In genomic region chr3:15065550-15066007, GRCh38 we compare ENCODE assay signal across 8 cellular contexts. TPM values are rescaled to one million over a fixed set of nuclear protein-coding genes. Genes with fewer than 3 reads are reported as not detected.
DNase-seq lines count a peak whose midpoint lies in the region; ATAC-seq lines count a peak whose summit lies in the region.

No MANE protein-coding gene starts in this region.

- H3K4me3 ChIP-seq in iPS-20b (ENCODE audit: low read length) = peak overlapping the region; percentile 96

- H3K4me1 ChIP-seq in iPS-20b (ENCODE audit: insufficient read depth, low read length) = no peaks in the 10 kb centered on the region

- H3K4me1 Mint-ChIP-seq in T-helper 2 cell treated with Interferon-gamma antibody and Interleukin-4, amounts not matched to agents 5 μg/mL and 100 μg/mL, for 36 hours (ENCODE audit: low read depth) = peaks cover 22% of the 10 kb centered on the region
- H3K4me1 Mint-ChIP-seq in activated T-helper 17 cell treated with anti-CD3 and anti-CD28 coated beads, Interleukin-2, amount 50 U/mL, for 72 hours = peaks cover 4% of the 10 kb centered on the region

- peak overlapping the region; percentile 94 for H3K27ac Mint-ChIP-seq in T-helper 2 cell treated with Interferon-gamma antibody and Interleukin-4, amounts not matched to agents 5 μg/mL and 100 μg/mL, for 36 hours
- H3K27ac Mint-ChIP-seq in activated T-helper 17 cell treated with anti-CD3 and anti-CD28 coated beads, Interleukin-2, amount 50 U/mL, for 72 hours = peak overlapping the region; percentile 90

- H3K9me3 Mint-ChIP-seq in T-helper 2 cell treated with Interferon-gamma antibody and Interleukin-4, amounts not matched to agents 5 μg/mL and 100 μg/mL, for 36 hours = no peaks in the 10 kb centered on the region
- H3K9me3 Mint-ChIP-seq in activated T-helper 17 cell treated with anti-CD3 and anti-CD28 coated beads, Interleukin-2, amount 50 U/mL, for 72 hours = no peaks in the 10 kb centered on the region

- peak overlapping the region; percentile 96 for H3K4me3 Mint-ChIP-seq in T-helper 2 cell treated with Interferon-gamma antibody and Interleukin-4, amounts not matched to agents 5 μg/mL and 100 μg/mL, for 36 hours
- H3K4me3 Mint-ChIP-seq in activated T-helper 17 cell treated with anti-CD3 and anti-CD28 coated beads, Interleukin-2, amount 50 U/mL, for 72 hours = peak overlapping the region; percentile 95

- ATAC-seq in activated T-helper 17 cell treated with anti-CD3 and anti-CD28 coated beads, Interleukin-2, amount 50 U/mL, for 72 hours (replicated peaks) = no peak
- no peak for ATAC-seq in HG02970 (IDR thresholded peaks at IDR 0.05; ENCODE audit: low FRiP score, unreplicated experiment)

- peak overlapping the region; percentile 97; the same call in 1 of the 2 replicates for H3K9ac ChIP-seq in iPS-20b (ENCODE audit: low read depth, low read length)

- H3K36me3 ChIP-seq in iPS-20b (ENCODE audit: insufficient read depth, low read depth, low read length) = no peaks in the 10 kb centered on the region

- no peaks in the 10 kb centered on the region for H3K27me3 Mint-ChIP-seq in T-helper 2 cell treated with Interferon-gamma antibody and Interleukin-4, amounts not matched to agents 5 μg/mL and 100 μg/mL, for 36 hours (ENCODE audit: low read depth)
- no peaks in the 10 kb centered on the region for H3K27me3 Mint-ChIP-seq in activated T-helper 17 cell treated with anti-CD3 and anti-CD28 coated beads, Interleukin-2, amount 50 U/mL, for 72 hours

- peaks cover 14% of the 10 kb centered on the region for H3K36me3 Mint-ChIP-seq in T-helper 2 cell treated with Interferon-gamma antibody and Interleukin-4, amounts not matched to agents 5 μg/mL and 100 μg/mL, for 36 hours (ENCODE audit: low read depth)
- peaks cover 19% of the 10 kb centered on the region for H3K36me3 Mint-ChIP-seq in activated T-helper 17 cell treated with anti-CD3 and anti-CD28 coated beads, Interleukin-2, amount 50 U/mL, for 72 hours (ENCODE audit: low read depth)

- 0 out of 2 replicates have a peak, but pooled peaks cover 4% of the 10 kb centered on the region for H3K27me3 ChIP-seq in iPS-20b (ENCODE audit: insufficient read depth, low read length)

- no peak for DNase-seq in T-helper 2 cell treated with Interferon-gamma antibody and Interleukin-4, amounts not matched to agents 5 μg/mL and 100 μg/mL, for 36 hours (ENCODE audit: low spot score)
- no peak for DNase-seq in T-helper 2 cell
- no peak for DNase-seq in substantia nigra (lab: John Stamatoyannopoulos, UW)
- DNase-seq in HK-2 (ENCODE audit: unreplicated experiment) = no peak
- DNase-seq in NCI-H345 treated with DMSO at 0.1 percent for 48 hours (lab: John Stamatoyannopoulos, UW; ENCODE audit: unreplicated experiment) = no peak

- no peak overlapping the region for H3K27ac ChIP-seq in iPS-20b (ENCODE audit: low read length)
- H3K27ac ChIP-seq in substantia nigra (ENCODE audit: low read depth, low read length, poor library complexity, severe bottlenecking) = peak overlapping the region; percentile 74

- H3K9me3 ChIP-seq in iPS-20b (ENCODE audit: insufficient read depth, low read depth, low read length) = no peaks in the 10 kb centered on the region

RNA-seq across cellular contexts. Expression of gene MRPS25, which starts 0.5 kb away (rescaled TPM):
- 10 to 100 TPM; 43.7 to 80.5 TPM for total RNA-seq in activated T-helper 17 cell treated with anti-CD3 and anti-CD28 coated beads, Interleukin-2, amount 50 U/mL, for 72 hours

RNA-seq across cellular contexts. Expression of gene RBSN, which starts 33.4 kb away (rescaled TPM):
- total RNA-seq in activated T-helper 17 cell treated with anti-CD3 and anti-CD28 coated beads, Interleukin-2, amount 50 U/mL, for 72 hours = 10 to 100 TPM; 15.9 to 19.0 TPM
